ENCODE assay signal across 1 cellular context in the genomic region with DNA sequence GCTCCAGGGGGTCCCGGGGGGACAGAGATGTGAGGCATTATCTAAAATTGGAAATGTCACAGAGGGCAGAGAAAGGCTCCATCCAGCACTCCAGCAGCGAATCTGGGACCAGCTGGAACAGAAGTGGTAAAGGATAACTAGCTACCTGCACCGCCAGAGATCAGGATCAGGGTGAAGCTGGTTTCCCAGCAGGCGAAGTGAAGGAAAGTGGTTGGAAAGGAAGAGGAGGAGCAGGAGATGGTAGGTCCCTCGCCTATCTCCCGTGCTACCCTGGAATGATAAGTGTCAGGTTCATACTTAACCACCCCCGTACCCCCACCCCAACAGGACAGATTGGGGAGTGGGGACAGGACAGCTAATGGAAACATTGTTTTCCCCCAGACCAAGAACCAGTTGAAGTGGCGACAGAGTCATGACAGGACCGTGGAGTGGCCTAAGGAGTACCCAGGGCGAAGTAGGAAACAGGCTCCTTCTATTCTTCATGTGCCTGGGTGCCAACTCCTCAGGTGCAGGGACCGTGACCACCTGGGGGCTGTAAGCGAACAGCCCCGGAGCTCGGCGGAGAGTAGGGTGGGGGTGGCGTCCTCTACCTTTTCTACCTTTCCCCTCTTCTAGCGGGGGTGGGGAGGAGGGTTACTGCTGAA.
TF ChIP-seq lines count a peak whose summit lies in the region.

No MANE protein-coding gene starts in this region.

TF ChIP-seq in HCT116, 20 proteins besides CTCF, POLR2A, EP300 and RAD21 (continued from another document):
- TF ChIP-seq, protein P1, sequence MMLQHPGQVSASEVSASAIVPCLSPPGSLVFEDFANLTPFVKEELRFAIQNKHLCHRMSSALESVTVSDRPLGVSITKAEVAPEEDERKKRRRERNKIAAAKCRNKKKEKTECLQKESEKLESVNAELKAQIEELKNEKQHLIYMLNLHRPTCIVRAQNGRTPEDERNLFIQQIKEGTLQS (IDR thresholded peaks at IDR 0.05): no peak
- no peak for TF ChIP-seq ZFX (IDR thresholded peaks at IDR 0.05)
- TF ChIP-seq SIN3A (IDR thresholded peaks at IDR 0.05; ENCODE audit: low read depth): no peak
- TF ChIP-seq YY1 (IDR thresholded peaks at IDR 0.05; ENCODE audit: extremely low read depth, insufficient replicate concordance, low read depth, low read length): no peak
- TF ChIP-seq EGR1 (IDR thresholded peaks at IDR 0.05; ENCODE audit: low read depth): no peak
